9 cellular contexts compared by ENCODE assay signal in the genomic region with DNA sequence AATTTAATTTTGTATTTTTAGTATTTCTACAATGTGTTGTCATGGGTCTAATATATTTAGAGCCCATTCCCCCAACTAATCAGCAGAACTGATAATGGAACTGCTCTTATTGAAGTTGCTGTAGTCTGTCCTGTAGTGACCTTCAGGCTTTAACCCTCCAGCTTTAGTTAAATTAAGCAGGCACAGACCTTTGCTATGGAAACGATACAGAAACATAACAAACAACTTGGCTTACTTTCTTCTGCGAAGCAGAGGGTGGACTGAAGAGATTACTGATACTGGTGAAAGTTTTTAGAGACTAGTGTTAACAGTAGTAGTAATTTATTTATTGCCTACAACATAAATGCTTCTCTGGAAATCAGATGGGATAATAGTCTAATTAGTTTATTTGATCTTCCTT.
DNase-seq lines count a peak whose midpoint lies in the region; FAIRE-seq and TF ChIP-seq lines count a peak whose summit lies in the region.
"Had no signal": no experiment of that assay in that cellular context is flagged by ENCODE, and none has a peak within 500 bp of the region (broad histone marks: within the 10 kb centered on the region; RNA-seq: fewer than 3 reads in every experiment).

No MANE protein-coding gene starts in this region.

- no peak for TF ChIP-seq CTCF in PC-9 (conservative IDR thresholded peaks at IDR 0.05)
- TF ChIP-seq CTCF in parathyroid adenoma (IDR thresholded peaks at IDR 0.05) = no peak
- no peak for TF ChIP-seq CTCF in ascending aorta (IDR thresholded peaks at IDR 0.05)

- no peak overlapping the region for H3K4me3 ChIP-seq in PC-9
- no peak overlapping the region for H3K4me3 ChIP-seq in parathyroid adenoma (ENCODE audit: low read depth, low read length)
- H3K4me3 ChIP-seq in ascending aorta = no peak overlapping the region

- H3K36me3 ChIP-seq in PC-9 (ENCODE audit: low read depth) = no peaks in the 10 kb centered on the region
- no peaks in the 10 kb centered on the region for H3K36me3 ChIP-seq in parathyroid adenoma (ENCODE audit: control insufficient read depth, insufficient read depth, low read length)
- peaks cover 6% of the 10 kb centered on the region in 2 donors for H3K36me3 ChIP-seq in ascending aorta

- no peaks in the 10 kb centered on the region for H3K9me3 ChIP-seq in PC-9 (ENCODE audit: insufficient read depth, low read depth)
- no peaks in the 10 kb centered on the region for H3K9me3 ChIP-seq in parathyroid adenoma (ENCODE audit: control insufficient read depth, low read length)
- H3K9me3 ChIP-seq in ascending aorta = no peaks in the 10 kb centered on the region

- POLR2A ChIA-PET in PC-9 (lab: Charles Lee; ENCODE audit: unreplicated experiment) = interaction anchor here (0.6 kb wide), 1 partner anchor 503 kb away, joined by 3 read pairs; no protein-coding TSS in a partner anchor

- H3K4me1 ChIP-seq in PC-9 (replicated peaks; ENCODE audit: insufficient read depth) = peaks cover 31% of the 10 kb centered on the region
- H3K4me1 ChIP-seq in parathyroid adenoma = peaks cover 12% of the 10 kb centered on the region
- H3K4me1 ChIP-seq in ascending aorta = peaks cover 0 to 11% of the 10 kb centered on the region in 2 donors

- intact Hi-C loops in PC-9 (cut with micrococcal nuclease; ENCODE audit: unreplicated experiment) (loop anchor here (10.0 kb wide), 1 partner anchor 52 kb away; no protein-coding TSS in a partner anchor), ascending aorta (cut with DNase I) (no loop called here)

- H3K79me2 ChIP-seq in PC-9 (ENCODE audit: low read depth) (peaks cover 12% of the 10 kb centered on the region), parathyroid adenoma (peaks cover 23% of the 10 kb centered on the region)

- no peak for FAIRE-seq in urothelium cell line (lab: Jason Lieb, UNC)
- FAIRE-seq: GM19239 had no signal

- H3K27me3 ChIP-seq in PC-9 (ENCODE audit: insufficient read depth, low read depth) (no peaks in the 10 kb centered on the region), parathyroid adenoma (ENCODE audit: control insufficient read depth, insufficient read depth, low read length) (no peaks in the 10 kb centered on the region), ascending aorta (no peaks in the 10 kb centered on the region)

- CTCF ChIA-PET in PC-9 (lab: Charles Lee) = no interaction called here

- no TSS peak for BruUV-seq in PC-9 (replicated peaks; lab: Mats Ljungman, UMichigan)

- H3K9ac ChIP-seq in parathyroid adenoma = no peak overlapping the region

- H4K20me1 ChIP-seq in PC-9 (ENCODE audit: insufficient read depth) = no peaks in the 10 kb centered on the region

- H3K27ac ChIP-seq in PC-9 (0 out of 2 replicates have a peak overlapping the region, but pooled peaks have one; percentile 37), parathyroid adenoma (no peak overlapping the region), ascending aorta (no peak overlapping the region)

- peaks cover 6% of the 10 kb centered on the region for H3F3A ChIP-seq in PC-9 (ENCODE audit: insufficient read depth, low read depth)

- H3K4me2 ChIP-seq in PC-9 (no peak overlapping the region), parathyroid adenoma (ENCODE audit: low read length) (peak overlapping the region; percentile 26)

- DNase-seq in ELF-1 (ENCODE audit: low read depth, low spot score) (peak; percentile 3), PC-9 (no peak), glomerular visceral epithelial cell (ENCODE audit: extremely low spot score) (peak; percentile 1), COLO668 (lab: John Stamatoyannopoulos, UW; ENCODE audit: unreplicated experiment) (no peak), RKO (ENCODE audit: low spot score) (no peak), urothelium cell line (ENCODE audit: low spot score) (no peak), ascending aorta (ENCODE audit: low spot score in 2 of 2) (no peak)

- H2AFZ ChIP-seq in PC-9 (no peak overlapping the region), parathyroid adenoma (no peak overlapping the region)

- no peaks in the 10 kb centered on the region for H3K9me2 ChIP-seq in PC-9 (ENCODE audit: insufficient read depth)

Comparison
In these comparisons a context has a peak if more than half of its experiments do, and no peak if none do; other contexts are left out.
1. DNase-seq: peak in ELF-1 (single experiment) and glomerular visceral epithelial cell (single experiment); none in PC-9 (0 of 2), COLO668 (single experiment), RKO (single experiment), urothelium cell line (single experiment) and ascending aorta (0 of 2).